ENCODE assay signal across 35 cellular contexts in the genomic region with DNA sequence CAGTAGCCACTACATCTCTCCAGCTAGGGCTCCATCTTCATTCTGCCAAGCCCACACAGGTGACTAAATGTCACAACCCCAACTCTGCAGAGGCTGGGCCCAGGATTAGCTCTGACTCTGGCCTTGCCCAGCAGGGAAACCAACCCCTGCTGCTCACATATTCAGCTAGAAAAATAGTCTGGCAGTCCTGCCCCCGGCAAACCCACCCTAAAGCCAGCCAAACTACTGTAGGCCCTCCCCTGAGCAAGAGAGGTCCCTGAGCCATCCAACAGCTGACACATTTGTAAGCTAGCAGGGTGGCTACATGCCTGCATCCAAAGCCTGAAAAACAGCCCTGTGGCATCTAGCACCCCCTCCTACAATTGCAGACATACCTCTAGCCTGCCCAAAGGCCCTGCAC. TPM values are rescaled to one million over a fixed set of nuclear protein-coding genes. Genes with fewer than 3 reads are reported as not detected.
"Had no signal": no experiment of that assay in that cellular context is flagged by ENCODE, and none has a peak within 500 bp of the region (broad histone marks: within the 10 kb centered on the region; RNA-seq: fewer than 3 reads in every experiment).

No MANE protein-coding gene starts in this region.

- H3K27ac ChIP-seq: KMS-11, PC-9, RWPE1, SJCRH30, SK-N-MC had no signal

- H3K27me3 ChIP-seq: SJCRH30 had no signal

- H3K9ac ChIP-seq: KMS-11 had no signal

- ATAC-seq: Panc1, Right ventricle myocardium inferior, SK-N-SH treated with all-trans-retinoic acid at 6 μM for 48 hours had no signal

- H2AFZ ChIP-seq: PC-9 had no signal

- DNase-seq: Karpas-422, MM.1S, MV-4-11, NCI-H1092, NCI-H1105, NCI-H1417 treated with DMSO at 0.1 percent for 48 hours, NCI-H1436 treated with DMSO at 0.1 percent for 48 hours, NCI-H1694 treated with DMSO at 0.1 percent for 48 hours, NCI-H187 treated with DMSO at 0.1 percent for 48 hours, NCI-H2029, NCI-H2081, NCI-H2171 treated with DMSO at 0.1 percent for 48 hours, NCI-H2227 treated with DMSO at 0.1 percent for 48 hours, NCI-H345, NCI-H446, NCI-H510A treated with DMSO at 0.1 percent for 48 hours, NCI-H524 treated with DMSO at 0.1 percent for 48 hours, NCI-H526 treated with DMSO at 0.1 percent for 48 hours, NCI-H82, PC-9, SHP77, SIG-M5, SJCRH30 had no signal

- H3K4me1 ChIP-seq: SJCRH30 had no signal

- H3K36me3 ChIP-seq: SJCRH30 had no signal

- H3K4me3 ChIP-seq: PC-9, SJCRH30, SK-N-MC had no signal

- H3K4me2 ChIP-seq: KMS-11, PC-9 had no signal

RNA-seq across cellular contexts. Expression of gene HAVCR2, which starts 11.3 kb away (rescaled TPM):
- total RNA-seq: MCF 10A, NCI-H460, PC-9, SK-MEL-5 had no signal

RNA-seq across cellular contexts. Expression of gene GARIN3, which starts 46.0 kb away (rescaled TPM):
- total RNA-seq: LHCN-M2, MCF 10A, NCI-H460, OCI-LY7, PC-9, Right ventricle myocardium inferior, RPMI7951, SJCRH30, SK-MEL-5 had no signal
